Comparison of ENCODE assay signal across 11 cellular contexts in genomic region chr7:123823898-123824753, GRCh38. TPM values are rescaled to one million over a fixed set of nuclear protein-coding genes. Genes with fewer than 3 reads are reported as not detected.
DNase-seq lines count a peak whose midpoint lies in the region; ATAC-seq and TF ChIP-seq lines count a peak whose summit lies in the region.
"Had no signal": no experiment of that assay in that cellular context is flagged by ENCODE, and none has a peak within 500 bp of the region (broad histone marks: within the 10 kb centered on the region; RNA-seq: fewer than 3 reads in every experiment).

No MANE protein-coding gene starts in this region.

- H3K27ac Mint-ChIP-seq in CD4-positive, alpha-beta T cell, result no peak overlapping the region
- no peak overlapping the region for H3K27ac Mint-ChIP-seq in activated naive CD4-positive, alpha-beta T cell treated with anti-CD3 and anti-CD28 coated beads, Interleukin-2, amount 10 ng/mL, durations not matched to agents 7 days and 5 days
- H3K27ac Mint-ChIP-seq in WTC11, result no peak overlapping the region

- peaks cover 15% of the 10 kb centered on the region for H3K4me1 Mint-ChIP-seq in CD4-positive, alpha-beta T cell (ENCODE audit: low read depth)
- H3K4me1 Mint-ChIP-seq in activated naive CD4-positive, alpha-beta T cell treated with anti-CD3 and anti-CD28 coated beads, Interleukin-2, amount 10 ng/mL, durations not matched to agents 7 days and 5 days, result peaks cover 9% of the 10 kb centered on the region
- H3K4me1 Mint-ChIP-seq in WTC11, result peaks cover 3% of the 10 kb centered on the region

- ATAC-seq in CD4-positive, alpha-beta T cell (ENCODE audit: poor library complexity), result peak; percentile 26
- ATAC-seq in GM19455 (IDR thresholded peaks at IDR 0.05; ENCODE audit: unreplicated experiment) (peak; percentile 91), HG03159 (IDR thresholded peaks at IDR 0.05; ENCODE audit: unreplicated experiment) (peak; percentile 98), WTC11 (no peak), heart right ventricle (no peak)

- H3K4me3 Mint-ChIP-seq in CD4-positive, alpha-beta T cell, result no peak overlapping the region
- H3K4me3 Mint-ChIP-seq in activated naive CD4-positive, alpha-beta T cell treated with anti-CD3 and anti-CD28 coated beads, Interleukin-2, amount 10 ng/mL, durations not matched to agents 7 days and 5 days, result no peak overlapping the region
- no peak overlapping the region for H3K4me3 Mint-ChIP-seq in WTC11

- POLR2A ChIA-PET in CD4-positive, alpha-beta T cell (lab: Charles Lee), result no interaction called here
- POLR2A ChIA-PET in WTC11 (lab: Charles Lee), result interaction anchor here (0.6 kb wide), 1 partner anchor 289 kb away, joined by 4 read pairs; no protein-coding TSS in a partner anchor

- no peaks in the 10 kb centered on the region for H3K36me3 ChIP-seq in heart right ventricle

- H3K9me3 Mint-ChIP-seq in CD4-positive, alpha-beta T cell, result no peaks in the 10 kb centered on the region
- no peaks in the 10 kb centered on the region for H3K9me3 Mint-ChIP-seq in activated naive CD4-positive, alpha-beta T cell treated with anti-CD3 and anti-CD28 coated beads, Interleukin-2, amount 10 ng/mL, durations not matched to agents 7 days and 5 days
- no peaks in the 10 kb centered on the region for H3K9me3 Mint-ChIP-seq in WTC11
- H3K9me3 Mint-ChIP-seq: IgD-negative memory B cell had no signal

- peaks cover 10% of the 10 kb centered on the region for H3K27me3 Mint-ChIP-seq in CD4-positive, alpha-beta T cell
- H3K27me3 Mint-ChIP-seq in activated naive CD4-positive, alpha-beta T cell treated with anti-CD3 and anti-CD28 coated beads, Interleukin-2, amount 10 ng/mL, durations not matched to agents 7 days and 5 days, result no peaks in the 10 kb centered on the region
- no peaks in the 10 kb centered on the region for H3K27me3 Mint-ChIP-seq in WTC11 (ENCODE audit: low read depth)
- H3K27me3 Mint-ChIP-seq: IgD-negative memory B cell had no signal

- CTCF ChIA-PET in CD4-positive, alpha-beta T cell (lab: Charles Lee), result no interaction called here
- CTCF ChIA-PET in activated naive CD4-positive, alpha-beta T cell treated with anti-CD3 and anti-CD28 coated beads, Interleukin-2, amount 10 ng/mL, durations not matched to agents 7 days and 5 days (lab: Charles Lee), result interaction anchor here (0.6 to 2.0 kb wide), 3 partner anchors 25 to 302 kb away, joined by 3 to 5 read pairs (median 4); no protein-coding TSS in a partner anchor
- CTCF ChIA-PET in WTC11 (lab: Charles Lee), result interaction anchor here (0.8 kb wide), 1 partner anchor 48 kb away, joined by 3 read pairs; no protein-coding TSS in a partner anchor

- no peak for TF ChIP-seq CTCF in CD4-positive, alpha-beta T cell (IDR thresholded peaks at IDR 0.05)
- TF ChIP-seq CTCF in WTC11 (IDR thresholded peaks at IDR 0.05), result no peak
- TF ChIP-seq CTCF in heart right ventricle (IDR thresholded peaks at IDR 0.05), result no peak

- H3K9me3 ChIP-seq in CD4-positive, alpha-beta T cell (ENCODE audit: control insufficient read depth, low read length), result no peaks in the 10 kb centered on the region
- no peaks in the 10 kb centered on the region for H3K9me3 ChIP-seq in heart right ventricle

- no peaks in the 10 kb centered on the region for H3K36me3 Mint-ChIP-seq in CD4-positive, alpha-beta T cell (ENCODE audit: low read depth)
- H3K36me3 Mint-ChIP-seq in activated naive CD4-positive, alpha-beta T cell treated with anti-CD3 and anti-CD28 coated beads, Interleukin-2, amount 10 ng/mL, durations not matched to agents 7 days and 5 days, result no peaks in the 10 kb centered on the region
- H3K36me3 Mint-ChIP-seq in WTC11, result no peaks in the 10 kb centered on the region
- H3K36me3 Mint-ChIP-seq: IgD-negative memory B cell had no signal

- H3K27ac ChIP-seq in CD4-positive, alpha-beta T cell (ENCODE audit: low read depth, low read length), result no peak overlapping the region
- no peak overlapping the region for H3K27ac ChIP-seq in heart right ventricle

- H3K4me1 ChIP-seq in heart right ventricle, result no peaks in the 10 kb centered on the region

- intact Hi-C loops in CD4-positive, alpha-beta T cell (cut with DNase I, micrococcal nuclease), result no loop called here
- intact Hi-C loops in heart right ventricle (cut with DNase I), result loop anchor here in 1 of 10 donors (5.0 kb wide), 1 partner anchor 1047 kb away; no protein-coding TSS in a partner anchor

- 86 to 90% methylated on average over 3 of the region's 3 CpGs for WGBS in heart right ventricle, 2 donors

- no peaks in the 10 kb centered on the region for H3K27me3 ChIP-seq in CD4-positive, alpha-beta T cell (ENCODE audit: control insufficient read depth, insufficient read depth, low read length)
- no peaks in the 10 kb centered on the region for H3K27me3 ChIP-seq in heart right ventricle

- no peak overlapping the region for H3K4me3 ChIP-seq in heart right ventricle

- DNase-seq in CD4-positive, alpha-beta T cell, result no peak
- peak; percentile 25 for DNase-seq in activated naive CD4-positive, alpha-beta T cell treated with anti-CD3 and anti-CD28 coated beads, Interleukin-2, amount 10 ng/mL, durations not matched to agents 7 days and 5 days
- DNase-seq in WTC11 (ENCODE audit: low spot score), result no peak
- DNase-seq in ecto neural progenitor cell (ENCODE audit: low spot score), result no peak
- no peak for DNase-seq in heart right ventricle
- DNase-seq in KG1 (lab: John Stamatoyannopoulos, UW), result no peak

TF ChIP-seq in WTC11, 78 proteins besides CTCF, POLR2A, EP300 and RAD21:
- TF ChIP-seq TEAD1 (CRISPR knock-in tag; IDR thresholded peaks at IDR 0.05), result no peak
- no peak for TF ChIP-seq E2F4 (CRISPR knock-in tag; IDR thresholded peaks at IDR 0.05; ENCODE audit: borderline replicate concordance, low read depth)
- TF ChIP-seq NR2C2 (CRISPR knock-in tag; IDR thresholded peaks at IDR 0.05), result no peak
- no peak for TF ChIP-seq ZNF121 (CRISPR knock-in tag; IDR thresholded peaks at IDR 0.05)
- TF ChIP-seq ZNF317 (CRISPR knock-in tag; IDR thresholded peaks at IDR 0.05; ENCODE audit: borderline replicate concordance, low read depth), result no peak
- no peak for TF ChIP-seq FOXJ3 (CRISPR knock-in tag; IDR thresholded peaks at IDR 0.05; ENCODE audit: borderline replicate concordance)
- TF ChIP-seq NFYB (CRISPR knock-in tag; conservative IDR thresholded peaks at IDR 0.05; ENCODE audit: low read depth), result no peak
- TF ChIP-seq ZNF232 (CRISPR knock-in tag; IDR thresholded peaks at IDR 0.05), result no peak
- no peak for TF ChIP-seq ETV6 (CRISPR knock-in tag; IDR thresholded peaks at IDR 0.05)
- TF ChIP-seq PRRX2 (CRISPR knock-in tag; IDR thresholded peaks at IDR 0.05), result no peak
- no peak for TF ChIP-seq GTF2I (CRISPR knock-in tag; conservative IDR thresholded peaks at IDR 0.05)
- TF ChIP-seq ZNF671 (CRISPR knock-in tag; IDR thresholded peaks at IDR 0.05), result no peak
- TF ChIP-seq, protein P1, sequence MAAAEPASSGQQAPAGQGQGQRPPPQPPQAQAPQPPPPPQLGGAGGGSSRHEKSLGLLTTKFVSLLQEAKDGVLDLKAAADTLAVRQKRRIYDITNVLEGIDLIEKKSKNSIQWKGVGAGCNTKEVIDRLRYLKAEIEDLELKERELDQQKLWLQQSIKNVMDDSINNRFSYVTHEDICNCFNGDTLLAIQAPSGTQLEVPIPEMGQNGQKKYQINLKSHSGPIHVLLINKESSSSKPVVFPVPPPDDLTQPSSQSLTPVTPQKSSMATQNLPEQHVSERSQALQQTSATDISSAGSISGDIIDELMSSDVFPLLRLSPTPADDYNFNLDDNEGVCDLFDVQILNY (CRISPR knock-in tag; IDR thresholded peaks at IDR 0.05), result no peak
- TF ChIP-seq, protein P2, sequence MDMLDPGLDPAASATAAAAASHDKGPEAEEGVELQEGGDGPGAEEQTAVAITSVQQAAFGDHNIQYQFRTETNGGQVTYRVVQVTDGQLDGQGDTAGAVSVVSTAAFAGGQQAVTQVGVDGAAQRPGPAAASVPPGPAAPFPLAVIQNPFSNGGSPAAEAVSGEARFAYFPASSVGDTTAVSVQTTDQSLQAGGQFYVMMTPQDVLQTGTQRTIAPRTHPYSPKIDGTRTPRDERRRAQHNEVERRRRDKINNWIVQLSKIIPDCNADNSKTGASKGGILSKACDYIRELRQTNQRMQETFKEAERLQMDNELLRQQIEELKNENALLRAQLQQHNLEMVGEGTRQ (CRISPR knock-in tag; IDR thresholded peaks at IDR 0.05), result no peak
- TF ChIP-seq EMX1 (CRISPR knock-in tag; IDR thresholded peaks at IDR 0.05), result no peak
- TF ChIP-seq, protein P3, sequence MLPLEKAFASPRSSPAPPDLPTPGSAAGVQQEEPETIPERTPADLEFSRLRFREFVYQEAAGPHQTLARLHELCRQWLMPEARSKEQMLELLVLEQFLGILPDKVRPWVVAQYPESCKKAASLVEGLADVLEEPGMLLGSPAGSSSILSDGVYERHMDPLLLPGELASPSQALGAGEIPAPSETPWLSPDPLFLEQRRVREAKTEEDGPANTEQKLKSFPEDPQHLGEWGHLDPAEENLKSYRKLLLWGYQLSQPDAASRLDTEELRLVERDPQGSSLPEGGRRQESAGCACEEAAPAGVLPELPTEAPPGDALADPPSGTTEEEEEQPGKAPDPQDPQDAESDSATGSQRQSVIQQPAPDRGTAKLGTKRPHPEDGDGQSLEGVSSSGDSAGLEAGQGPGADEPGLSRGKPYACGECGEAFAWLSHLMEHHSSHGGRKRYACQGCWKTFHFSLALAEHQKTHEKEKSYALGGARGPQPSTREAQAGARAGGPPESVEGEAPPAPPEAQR (CRISPR knock-in tag; IDR thresholded peaks at IDR 0.05), result no peak
- TF ChIP-seq JUN (CRISPR knock-in tag; IDR thresholded peaks at IDR 0.05), result no peak
- TF ChIP-seq SOX15 (CRISPR knock-in tag; IDR thresholded peaks at IDR 0.05), result no peak
- TF ChIP-seq ZNF416 (CRISPR knock-in tag; IDR thresholded peaks at IDR 0.05), result no peak
- TF ChIP-seq ZNF138 (CRISPR knock-in tag; conservative IDR thresholded peaks at IDR 0.05), result no peak

RNA-seq across cellular contexts. Expression of gene HYAL4, which starts 20.8 kb away (rescaled TPM):
- total RNA-seq in CD4-positive, alpha-beta T cell, result under 1 TPM in 1 of 2 experiments, not detected in 1; 0.14 TPM
- total RNA-seq in WTC11 (2021), result not detected in 3 replicates
- total RNA-seq in heart right ventricle, result under 1 TPM in 3 of 10 donors, not detected in 7; 0.34 to 0.88 (median 0.38) TPM
- under 1 TPM in 1 of 2 donors, not detected in 1; 0.03 TPM for polyA plus RNA-seq in heart right ventricle
- total RNA-seq: T-helper 1 cell treated with Interleukin-12 subunit alpha and Interleukin-12 subunit beta and Interleukin-4 antibody, amounts not matched to agents 30 ng/mL and 1 ng/mL, for 36 hours had no signal
- polyA plus RNA-seq: BJ, IgD-negative memory B cell had no signal

Comparison
In these comparisons a context has a peak if more than half of its experiments do, and no peak if none do; other contexts are left out.
1. ATAC-seq: peak in CD4-positive, alpha-beta T cell (single experiment), GM19455 (single experiment) and HG03159 (single experiment); none in WTC11 (single experiment) and heart right ventricle (0 of 8).